18 cellular contexts compared by ENCODE assay signal in genomic region chr12:108861878-108862587, GRCh38. TPM values are rescaled to one million over a fixed set of nuclear protein-coding genes. Genes with fewer than 3 reads are reported as not detected.
DNase-seq lines count a peak whose midpoint lies in the region; ATAC-seq and TF ChIP-seq lines count a peak whose summit lies in the region.
"Had no signal": no experiment of that assay in that cellular context is flagged by ENCODE, and none has a peak within 500 bp of the region (broad histone marks: within the 10 kb centered on the region; RNA-seq: fewer than 3 reads in every experiment).

No MANE protein-coding gene starts in this region.

- no peaks in the 10 kb centered on the region for H4K20me1 ChIP-seq in Karpas-422 (ENCODE audit: insufficient read depth, low read depth, low read length)

- DNase-seq in heart left ventricle (peak in 3 of 5 donors; percentile 61 to 68 (median 66)), right atrium auricular region (ENCODE audit: low spot score) (no peak), Karpas-422 (peak; percentile 89), UCSD-AML1 (lab: John Stamatoyannopoulos, UW; ENCODE audit: unreplicated experiment) (peak; percentile 36), AG08395 (ENCODE audit: low spot score) (no peak)
- peak; percentile 61 for DNase-seq in stimulated activated naive B cell treated with anti-CD40 and anti-IgM and Interleukin-4, amounts not matched to agents 10 μg/mL and 1 μg/mL and 100 μg/mL, for 72 hours
- DNase-seq: activated CD8-positive, alpha-beta T cell treated with anti-CD3 and anti-CD28 coated beads, Interleukin-2, amount 10 ng/mL, durations not matched to agents 7 days and 5 days; activated effector memory CD4-positive, alpha-beta T cell treated with anti-CD3 and anti-CD28 coated beads, Interleukin-2, amount 50 U/mL, for 16 hours; effector memory CD4-positive, alpha-beta T cell; foreskin fibroblast; NCI-H1092 treated with DMSO at 0.1 percent for 48 hours; NCI-H2227 treated with DMSO at 0.1 percent for 48 hours; psoas muscle; T-helper 2 cell had no signal

- H3K9me3 Mint-ChIP-seq in stimulated activated naive B cell treated with anti-CD40 and anti-IgM and Interleukin-4, amounts not matched to agents 10 μg/mL and 1 μg/mL and 100 μg/mL, for 72 hours = no peaks in the 10 kb centered on the region

- peaks cover under 1% of the 10 kb centered on the region; the same call in 1 of the 2 replicates for H3K79me2 ChIP-seq in Karpas-422 (ENCODE audit: low read length)

- no peaks in the 10 kb centered on the region for H3K27me3 ChIP-seq in heart left ventricle
- no peaks in the 10 kb centered on the region for H3K27me3 ChIP-seq in right atrium auricular region
- no peaks in the 10 kb centered on the region for H3K27me3 ChIP-seq in Karpas-422 (ENCODE audit: low read length)

- H3K36me3 Mint-ChIP-seq in stimulated activated naive B cell treated with anti-CD40 and anti-IgM and Interleukin-4, amounts not matched to agents 10 μg/mL and 1 μg/mL and 100 μg/mL, for 72 hours = no peaks in the 10 kb centered on the region

- H3K4me1 Mint-ChIP-seq in stimulated activated naive B cell treated with anti-CD40 and anti-IgM and Interleukin-4, amounts not matched to agents 10 μg/mL and 1 μg/mL and 100 μg/mL, for 72 hours = peaks cover 24 to 43% of the 10 kb centered on the region in 2 donors

- H3K4me3 Mint-ChIP-seq in stimulated activated naive B cell treated with anti-CD40 and anti-IgM and Interleukin-4, amounts not matched to agents 10 μg/mL and 1 μg/mL and 100 μg/mL, for 72 hours = no peak overlapping the region
- H3K4me3 Mint-ChIP-seq: activated CD8-positive, alpha-beta T cell treated with anti-CD3 and anti-CD28 coated beads, Interleukin-2, amount 10 ng/mL, durations not matched to agents 7 days and 5 days had no signal

- H3K4me2 ChIP-seq in Karpas-422 (ENCODE audit: low read depth, low read length, poor library complexity, severe bottlenecking) = peak overlapping the region; percentile 39

- H3K27me3 Mint-ChIP-seq in stimulated activated naive B cell treated with anti-CD40 and anti-IgM and Interleukin-4, amounts not matched to agents 10 μg/mL and 1 μg/mL and 100 μg/mL, for 72 hours = peaks cover 0 to 6% of the 10 kb centered on the region in 2 donors

- ATAC-seq in heart left ventricle (peak in 1 of 4 donors; percentile 38), GM21737 (IDR thresholded peaks at IDR 0.05; ENCODE audit: unreplicated experiment) (no peak), GM18517 (IDR thresholded peaks at IDR 0.05; ENCODE audit: unreplicated experiment) (no peak)
- ATAC-seq in stimulated activated naive B cell treated with anti-CD40 and anti-IgM and Interleukin-4, amounts not matched to agents 10 μg/mL and 1 μg/mL and 100 μg/mL, for 72 hours (replicated peaks) = peak; percentile 37 to 68
- ATAC-seq: activated CD8-positive, alpha-beta T cell treated with anti-CD3 and anti-CD28 coated beads, Interleukin-2, amount 10 ng/mL, durations not matched to agents 7 days and 5 days; HCT116; mucosa of descending colon; psoas muscle had no signal

- H3K4me1 ChIP-seq in heart left ventricle = peaks cover 0 to 42% (median 12%) of the 10 kb centered on the region in 12 donors
- peaks cover 0 to 17% of the 10 kb centered on the region in 2 donors for H3K4me1 ChIP-seq in right atrium auricular region
- H3K4me1 ChIP-seq in Karpas-422 (ENCODE audit: low read length) = peaks cover 36% of the 10 kb centered on the region

- H3K9me2 ChIP-seq in Karpas-422 (replicated peaks; ENCODE audit: insufficient read depth, low read length) = no peaks in the 10 kb centered on the region

- H3K36me3 ChIP-seq in heart left ventricle = no peaks in the 10 kb centered on the region
- H3K36me3 ChIP-seq in right atrium auricular region = no peaks in the 10 kb centered on the region
- H3K36me3 ChIP-seq in Karpas-422 (ENCODE audit: insufficient read depth, low read length) = no peaks in the 10 kb centered on the region

- peaks cover 0 to 10% (median 0%) of the 10 kb centered on the region in 12 donors for H3K9me3 ChIP-seq in heart left ventricle
- H3K9me3 ChIP-seq in right atrium auricular region = no peaks in the 10 kb centered on the region
- H3K9me3 ChIP-seq in Karpas-422 (ENCODE audit: low read length) = no peaks in the 10 kb centered on the region
- H3K9me3 ChIP-seq: mucosa of descending colon, psoas muscle had no signal

- H3K27ac ChIP-seq in heart left ventricle (peak overlapping the region in 3 of 12 donors; percentile 31 to 69 (median 43)), right atrium auricular region (no peak overlapping the region), Karpas-422 (ENCODE audit: low read length) (peak overlapping the region; percentile 34)
- H3K27ac ChIP-seq: psoas muscle had no signal

- peak overlapping the region; percentile 31 for H3K27ac Mint-ChIP-seq in stimulated activated naive B cell treated with anti-CD40 and anti-IgM and Interleukin-4, amounts not matched to agents 10 μg/mL and 1 μg/mL and 100 μg/mL, for 72 hours
- H3K27ac Mint-ChIP-seq: activated CD8-positive, alpha-beta T cell treated with anti-CD3 and anti-CD28 coated beads, Interleukin-2, amount 10 ng/mL, durations not matched to agents 7 days and 5 days had no signal

- no peak for TF ChIP-seq POLR2A in heart left ventricle (IDR thresholded peaks at IDR 0.05)

- peak overlapping the region; percentile 35; the same call in 1 of the 2 replicates for H3K9ac ChIP-seq in Karpas-422 (ENCODE audit: low read length)

- intact Hi-C loops in heart left ventricle (cut with DNase I) = loop anchor here in 2 of 10 donors (10.0 kb wide), 2 partner anchors 93 to 183 kb away; no protein-coding TSS in a partner anchor

- H2AFZ ChIP-seq in Karpas-422 (ENCODE audit: low read length) = peak overlapping the region; percentile 59; the same call in 1 of the 2 replicates

- H3K4me3 ChIP-seq in heart left ventricle (no peak overlapping the region), right atrium auricular region (no peak overlapping the region), Karpas-422 (ENCODE audit: low read length) (no peak overlapping the region)
- H3K4me3 ChIP-seq: mucosa of descending colon, psoas muscle had no signal

- TF ChIP-seq CTCF in heart left ventricle (IDR thresholded peaks at IDR 0.05) (no peak), right atrium auricular region (IDR thresholded peaks at IDR 0.05) (no peak)

- WGBS in heart left ventricle, 4 donors = 73 to 88% (median 80%) methylated on average over 6 of the region's 6 CpGs

RNA-seq across cellular contexts. Expression of gene SSH1, which starts 4.7 kb away (rescaled TPM):
- total RNA-seq in heart left ventricle (10 to 100 TPM; 20.2 to 45.8 (median 34.3) TPM), right atrium auricular region (10 to 100 TPM; 22.0 to 25.9 TPM)
- 10 to 100 TPM in 1 of 2 donors, 1 to 10 TPM in 1; 7.8 to 15.2 TPM for polyA plus RNA-seq in heart left ventricle
- total RNA-seq in Karpas-422 (2014; rRNA removed; shearing (Covaris generic); ENCODE audit: low replicate concordance) = 7.9 and 9.5 TPM in 2 replicates

RNA-seq across cellular contexts. Expression of gene DAO, which starts 17.9 kb away (rescaled TPM):
- total RNA-seq in heart left ventricle (not detected), right atrium auricular region (not detected)
- polyA plus RNA-seq in heart left ventricle = not detected
- total RNA-seq in Karpas-422 (2014; rRNA removed; shearing (Covaris generic); ENCODE audit: low replicate concordance) = not detected in 2 replicates
- total RNA-seq: activated CD8-positive, alpha-beta T cell treated with anti-CD3 and anti-CD28 coated beads, Interleukin-2, amount 10 ng/mL, durations not matched to agents 7 days and 5 days; psoas muscle had no signal
- polyA plus RNA-seq: psoas muscle had no signal

Comparison
In these comparisons a context has a peak if more than half of its experiments do, and no peak if none do; other contexts are left out.
1. DNase-seq: peak in heart left ventricle (3 of 5), Karpas-422 (single experiment), UCSD-AML1 (single experiment) and stimulated activated naive B cell treated with anti-CD40 and anti-IgM and Interleukin-4, amounts not matched to agents 10 μg/mL and 1 μg/mL and 100 μg/mL, for 72 hours (single experiment); none in right atrium auricular region (single experiment) and AG08395 (single experiment).
2. ATAC-seq: peak in stimulated activated naive B cell treated with anti-CD40 and anti-IgM and Interleukin-4, amounts not matched to agents 10 μg/mL and 1 μg/mL and 100 μg/mL, for 72 hours (2 of 2); none in GM21737 (single experiment) and GM18517 (single experiment).